ENCODE assay signal across 22 cellular contexts in the genomic region with DNA sequence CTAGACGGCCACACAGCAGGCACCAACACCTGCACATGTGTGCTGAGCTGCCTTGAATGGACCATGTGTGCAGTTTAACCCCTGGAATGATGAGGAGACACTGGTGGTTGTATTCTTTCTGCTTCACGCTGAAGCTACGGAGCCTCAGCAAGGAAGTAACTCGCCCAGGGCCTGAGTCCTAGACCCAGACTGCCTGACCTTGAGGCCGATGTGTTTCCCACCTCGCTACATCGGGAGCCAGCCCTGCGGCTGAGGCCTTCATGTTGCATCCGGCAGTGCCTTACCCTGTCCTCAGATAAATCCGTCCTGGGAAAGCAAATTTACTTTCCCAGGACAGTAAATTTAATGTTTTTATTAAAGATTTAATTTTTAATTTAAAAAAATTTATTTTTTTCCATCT.
DNase-seq lines count a peak whose midpoint lies in the region; ATAC-seq, FAIRE-seq and TF ChIP-seq lines count a peak whose summit lies in the region.
"Had no signal": no experiment of that assay in that cellular context is flagged by ENCODE, and none has a peak within 500 bp of the region (broad histone marks: within the 10 kb centered on the region; RNA-seq: fewer than 3 reads in every experiment).

No MANE protein-coding gene starts in this region.

- TF ChIP-seq POLR2A in H1 (IDR thresholded peaks at IDR 0.05; ENCODE audit: control extremely low read depth in 1 of 2, low read depth in 2 of 2, low read length in 2 of 2), result no peak

- TF ChIP-seq CTCF in heart right ventricle (IDR thresholded peaks at IDR 0.05), result no peak
- TF ChIP-seq CTCF in H1 (IDR thresholded peaks at IDR 0.05; ENCODE audit: control extremely low read depth in 1 of 3, insufficient read depth in 1 of 3, low read depth in 1 of 3, low read length in 3 of 3), result no peak
- TF ChIP-seq CTCF in progenitor cell of endocrine pancreas (IDR thresholded peaks at IDR 0.05; ENCODE audit: unreplicated experiment), result no peak
- no peak for TF ChIP-seq CTCF in Calu3 (IDR thresholded peaks at IDR 0.05; ENCODE audit: unreplicated experiment)

- 0 out of 2 replicates have a peak overlapping the region, but pooled peaks have one; percentile 13 for H3K18ac ChIP-seq in H1 (ENCODE audit: extremely low read depth, low read length)

- H3K79me2 ChIP-seq in H1 (ENCODE audit: control insufficient read depth in 1 of 2, insufficient read depth in 2 of 2, low read length in 2 of 2), result no peaks in the 10 kb centered on the region

- H3K4me3 ChIP-seq in heart right ventricle (no peak overlapping the region), H1 (ENCODE audit: extremely low read depth in 1 of 4, insufficient read depth in 2 of 4, low read depth in 3 of 4, low read length in 4 of 4) (no peak overlapping the region)
- H3K4me3 ChIP-seq: SK-N-MC had no signal

- H2BK20ac ChIP-seq in H1 (ENCODE audit: low read length), result no peak overlapping the region

- H3K36me3 ChIP-seq in heart right ventricle, result peaks cover 0 to 14% (median 0%) of the 10 kb centered on the region in 9 donors
- H3K36me3 ChIP-seq in H1 (ENCODE audit: control insufficient read depth in 2 of 4, insufficient read depth in 4 of 4, low read length in 3 of 4), result no peaks in the 10 kb centered on the region

- no peak overlapping the region for H2BK5ac ChIP-seq in H1 (ENCODE audit: low read depth, low read length)

- H3K4me1 Mint-ChIP-seq in progenitor cell of endocrine pancreas (ENCODE audit: low read depth) (peaks cover 22% of the 10 kb centered on the region), Calu3 (ENCODE audit: low read depth, unreplicated experiment) (no peaks in the 10 kb centered on the region)

- H3K27ac ChIP-seq in heart right ventricle (peak overlapping the region in 7 of 10 donors; percentile 24 to 80 (median 64)), H1 (ENCODE audit: low read depth, low read length) (no peak overlapping the region)
- H3K27ac ChIP-seq: C4-2B, SK-N-MC had no signal

- no peak overlapping the region for H4K91ac ChIP-seq in H1 (replicated peaks; ENCODE audit: insufficient read length, low read length)

- TF ChIP-seq RAD21 in H1 (IDR thresholded peaks at IDR 0.05 in 1 of 2, conservative IDR thresholded peaks at IDR 0.05 in 1 of 2; ENCODE audit: low read depth in 2 of 2, low read length in 2 of 2), result no peak

- 68 to 78% methylated on average over 10 of the region's 10 CpGs for WGBS in heart right ventricle, 2 donors
- 89% methylated on average over 10 of the region's 10 CpGs; no CpG with 5 or more reads in 1 of the 2 experiments for WGBS in H1 (ENCODE audit: extremely low coverage in 1 of 2, insufficient coverage in 1 of 2, insufficient read length in 1 of 2, insufficient replicate concordance in 2 of 2, low coverage in 1 of 2, low lambda C conversion rate in 2 of 2, missing lambda C conversion rate in 1 of 2), 2 experiments

- H3K23ac ChIP-seq in H1 (ENCODE audit: insufficient read length), result no peak overlapping the region

- H3K9me3 Mint-ChIP-seq in progenitor cell of endocrine pancreas (ENCODE audit: low read depth), result no peaks in the 10 kb centered on the region
- no peaks in the 10 kb centered on the region for H3K9me3 Mint-ChIP-seq in Calu3 (ENCODE audit: low read depth, unreplicated experiment)

- no peaks in the 10 kb centered on the region for H3K23me2 ChIP-seq in H1 (ENCODE audit: low read depth, low read length)

- peak overlapping the region; percentile 86; the same call in 1 of the 2 replicates for H2AK5ac ChIP-seq in H1 (ENCODE audit: low read depth, low read length)

- H3K36me3 Mint-ChIP-seq in progenitor cell of endocrine pancreas (ENCODE audit: insufficient read depth) (peaks cover 7% of the 10 kb centered on the region), Calu3 (ENCODE audit: insufficient read depth, unreplicated experiment) (no peaks in the 10 kb centered on the region)

- H3K27me3 Mint-ChIP-seq in progenitor cell of endocrine pancreas, result no peaks in the 10 kb centered on the region
- no peaks in the 10 kb centered on the region for H3K27me3 Mint-ChIP-seq in Calu3 (ENCODE audit: unreplicated experiment)

- no peak for TF ChIP-seq EP300 in H1 (IDR thresholded peaks at IDR 0.05; ENCODE audit: borderline replicate concordance in 1 of 2, low read depth in 2 of 2, low read length in 2 of 2)

- no peak overlapping the region for H2BK12ac ChIP-seq in H1 (ENCODE audit: low read depth, low read length)

- DNase-seq in heart right ventricle (no peak), left ventricle myocardium superior (no peak), H1 (ENCODE audit: low read depth in 1 of 2, low spot score in 2 of 2) (no peak), progenitor cell of endocrine pancreas (ENCODE audit: low spot score, unreplicated experiment) (no peak), NAMALWA (ENCODE audit: low spot score) (no peak), Calu3 (no peak)
- DNase-seq: EL, GF-D8, GOT3, Karpas-422, MV-4-11, NCI-H1417, NCI-H187, NCI-H446, NCI-H526, SHP77 had no signal

- H3K4ac ChIP-seq in H1 (replicated peaks; ENCODE audit: insufficient read length, low read depth, low read length), result no peak overlapping the region

- no peaks in the 10 kb centered on the region for H3K79me1 ChIP-seq in H1 (ENCODE audit: low read depth, low read length)

- H2AFZ ChIP-seq in H1 (ENCODE audit: low read length), result no peak overlapping the region

- H3K4me1 ChIP-seq in heart right ventricle, result peaks cover 0 to 40% (median 16%) of the 10 kb centered on the region in 9 donors
- peaks cover 0 to 15% (median 5%) of the 10 kb centered on the region in 4 experiments; a peak in 4 of 7 replicates for H3K4me1 ChIP-seq in H1 (replicated peaks in 1 of 4; ENCODE audit: control insufficient read depth in 3 of 4, insufficient read depth in 4 of 4, low read length in 3 of 4)

- H3K27me3 ChIP-seq in heart right ventricle (no peaks in the 10 kb centered on the region), H1 (replicated peaks in 1 of 4; ENCODE audit: control insufficient read depth in 3 of 4, extremely low read depth in 1 of 4, insufficient read depth in 3 of 4, low read length in 3 of 4) (0 out of 7 replicates have a peak, but pooled peaks cover 0 to 4% (median 0%) of the 10 kb centered on the region in 4 experiments)

- H4K5ac ChIP-seq in H1 (ENCODE audit: insufficient read length, low read depth, low read length), result no peak overlapping the region

- no peak overlapping the region for H3K14ac ChIP-seq in H1 (ENCODE audit: insufficient read length)

- intact Hi-C loops in heart right ventricle (cut with DNase I), result no loop called here
- intact Hi-C loops in left ventricle myocardium superior (cut with micrococcal nuclease), result no loop called here
- intact Hi-C loops in Calu3 (cut with micrococcal nuclease; ENCODE audit: unreplicated experiment), result no loop called here

- CTCF ChIA-PET in H1 (lab: Charles Lee; ENCODE audit: partially characterized antibody), result interaction anchor here (1.5 kb wide), 1 partner anchor 60 kb away, joined by 6 read pairs; no protein-coding TSS in a partner anchor
- CTCF ChIA-PET in Calu3 (lab: Charles Lee), result no interaction called here

- H3K56ac ChIP-seq in H1 (replicated peaks; ENCODE audit: insufficient read length, low read depth, low read length), result no peak overlapping the region

- H3K9ac ChIP-seq in H1 (replicated peaks in 1 of 4; ENCODE audit: extremely low read depth in 1 of 4, low read depth in 3 of 4, low read length in 3 of 4), result no peak overlapping the region

- FAIRE-seq in H1 (lab: Jason Lieb, UNC), result no peak
- FAIRE-seq: A204.1, GM19239 had no signal

- H3K4me2 ChIP-seq in H1 (ENCODE audit: insufficient read depth in 1 of 2, low read depth in 2 of 2, low read length in 2 of 2), result no peak overlapping the region

- H4K20me1 ChIP-seq in H1 (replicated peaks in 1 of 2; ENCODE audit: control insufficient read depth in 1 of 2, insufficient read depth in 2 of 2, low read length in 2 of 2), result no peaks in the 10 kb centered on the region

- H3K9me3 ChIP-seq in heart right ventricle, result no peaks in the 10 kb centered on the region
- no peaks in the 10 kb centered on the region for H3K9me3 ChIP-seq in H1 (ENCODE audit: insufficient read depth in 2 of 2, low read depth in 1 of 2, low read length in 1 of 2)

- BruUV-seq in Calu3 (replicated peaks; lab: Mats Ljungman, UMichigan), result no TSS peak

- peak overlapping the region; percentile 71 for H3K27ac Mint-ChIP-seq in progenitor cell of endocrine pancreas
- H3K27ac Mint-ChIP-seq in Calu3 (ENCODE audit: unreplicated experiment), result no peak overlapping the region

- POLR2A ChIA-PET in H1 (lab: Charles Lee; ENCODE audit: partially characterized antibody), result no interaction called here

- H3K4me3 Mint-ChIP-seq in progenitor cell of endocrine pancreas (ENCODE audit: low read depth), result no peak overlapping the region
- H3K4me3 Mint-ChIP-seq in Calu3 (ENCODE audit: low read depth, unreplicated experiment), result no peak overlapping the region

- H4K8ac ChIP-seq in H1 (ENCODE audit: extremely low read depth, insufficient read depth, low read length), result no peak overlapping the region; the same call in 1 of the 2 replicates

- no peak overlapping the region for H2BK15ac ChIP-seq in H1 (ENCODE audit: low read length)

- H2BK120ac ChIP-seq in H1 (replicated peaks; ENCODE audit: low read depth, low read length), result no peak overlapping the region

- peak in 5 of 8 donors; percentile 21 to 70 (median 58) for ATAC-seq in heart right ventricle
- no peak for ATAC-seq in left ventricle myocardium superior
- no peak for ATAC-seq in HG02763 (IDR thresholded peaks at IDR 0.05; ENCODE audit: unreplicated experiment)
- ATAC-seq: HCT116 had no signal

TF ChIP-seq in H1, 55 proteins besides CTCF, POLR2A, EP300 and RAD21:
- TF ChIP-seq SP2 (IDR thresholded peaks at IDR 0.05; ENCODE audit: low read length) (no peak), SP1 (IDR thresholded peaks at IDR 0.05; ENCODE audit: low read depth, low read length) (no peak), GTF2F1 (IDR thresholded peaks at IDR 0.05; ENCODE audit: borderline replicate concordance, low read depth, low read length) (no peak), KDM4A (IDR thresholded peaks at IDR 0.05; ENCODE audit: low read depth, low read length, severe bottlenecking) (no peak), PHF8 (conservative IDR thresholded peaks at IDR 0.05; ENCODE audit: low read depth, low read length) (no peak), CBX5 (IDR thresholded peaks at IDR 0.05; ENCODE audit: low read depth, low read length) (no peak), BACH1 (IDR thresholded peaks at IDR 0.05; ENCODE audit: low read length) (no peak)
- TF ChIP-seq, protein P1, sequence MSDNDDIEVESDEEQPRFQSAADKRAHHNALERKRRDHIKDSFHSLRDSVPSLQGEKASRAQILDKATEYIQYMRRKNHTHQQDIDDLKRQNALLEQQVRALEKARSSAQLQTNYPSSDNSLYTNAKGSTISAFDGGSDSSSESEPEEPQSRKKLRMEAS (IDR thresholded peaks at IDR 0.05), result no peak
- TF ChIP-seq, protein P2, sequence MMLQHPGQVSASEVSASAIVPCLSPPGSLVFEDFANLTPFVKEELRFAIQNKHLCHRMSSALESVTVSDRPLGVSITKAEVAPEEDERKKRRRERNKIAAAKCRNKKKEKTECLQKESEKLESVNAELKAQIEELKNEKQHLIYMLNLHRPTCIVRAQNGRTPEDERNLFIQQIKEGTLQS (IDR thresholded peaks at IDR 0.05; ENCODE audit: insufficient read depth, low read depth, low read length), result no peak

Comparison
In these comparisons a context has a peak if more than half of its experiments do, and no peak if none do; other contexts are left out.
1. ATAC-seq: peak in heart right ventricle (5 of 8); none in left ventricle myocardium superior (single experiment) and HG02763 (single experiment).